Comparison of ENCODE assay signal across 1 cellular context in the genomic region with DNA sequence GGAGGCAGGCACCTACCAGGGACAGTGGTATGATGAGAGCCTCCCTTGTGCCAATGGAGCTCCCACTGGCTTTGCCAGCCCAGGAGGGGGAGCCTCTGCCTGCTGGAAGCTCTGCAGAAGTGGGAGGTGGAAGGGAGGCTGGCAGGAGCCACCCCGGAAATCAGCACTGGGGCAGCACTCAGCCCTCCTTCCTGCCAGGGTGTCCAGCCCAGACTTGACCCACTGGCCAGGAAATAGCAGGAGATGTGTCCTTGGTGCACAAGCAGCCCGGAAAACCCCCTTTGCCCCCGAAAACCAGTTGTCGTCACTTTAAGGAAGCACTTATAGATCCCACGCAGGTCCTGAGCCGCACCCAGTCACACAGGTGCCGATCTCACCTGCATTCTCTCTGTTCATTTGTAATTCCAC.
TF ChIP-seq lines count a peak whose summit lies in the region.

No MANE protein-coding gene starts in this region.

TF ChIP-seq in HepG2, 621 proteins besides CTCF, POLR2A, EP300 and RAD21 (continued from another document):
- TF ChIP-seq, protein P1, sequence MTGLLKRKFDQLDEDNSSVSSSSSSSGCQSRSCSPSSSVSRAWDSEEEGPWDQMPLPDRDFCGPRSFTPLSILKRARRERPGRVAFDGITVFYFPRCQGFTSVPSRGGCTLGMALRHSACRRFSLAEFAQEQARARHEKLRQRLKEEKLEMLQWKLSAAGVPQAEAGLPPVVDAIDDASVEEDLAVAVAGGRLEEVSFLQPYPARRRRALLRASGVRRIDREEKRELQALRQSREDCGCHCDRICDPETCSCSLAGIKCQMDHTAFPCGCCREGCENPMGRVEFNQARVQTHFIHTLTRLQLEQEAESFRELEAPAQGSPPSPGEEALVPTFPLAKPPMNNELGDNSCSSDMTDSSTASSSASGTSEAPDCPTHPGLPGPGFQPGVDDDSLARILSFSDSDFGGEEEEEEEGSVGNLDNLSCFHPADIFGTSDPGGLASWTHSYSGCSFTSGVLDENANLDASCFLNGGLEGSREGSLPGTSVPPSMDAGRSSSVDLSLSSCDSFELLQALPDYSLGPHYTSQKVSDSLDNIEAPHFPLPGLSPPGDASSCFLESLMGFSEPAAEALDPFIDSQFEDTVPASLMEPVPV (CRISPR knock-in tag; IDR thresholded peaks at IDR 0.05): no peak
- no peak for TF ChIP-seq GABPA (IDR thresholded peaks at IDR 0.05; ENCODE audit: low read depth, low read length)
- 0 out of 2 replicates have a peak, but pooled peaks have one; percentile 32 for TF ChIP-seq GABPA (CRISPR knock-in tag; IDR thresholded peaks at IDR 0.05; ENCODE audit: low read depth)
- no peak for TF ChIP-seq ZNF230 (CRISPR knock-in tag; IDR thresholded peaks at IDR 0.05)
- TF ChIP-seq ZNF232 (CRISPR knock-in tag; IDR thresholded peaks at IDR 0.05; ENCODE audit: borderline replicate concordance): no peak
- no peak for TF ChIP-seq CEBPG (CRISPR knock-in tag; IDR thresholded peaks at IDR 0.05)
- peak; percentile 10; the same call in 1 of the 2 replicates for TF ChIP-seq RXRB (CRISPR knock-in tag; IDR thresholded peaks at IDR 0.05; ENCODE audit: borderline replicate concordance)
- no peak for TF ChIP-seq ZFP36L2 (CRISPR knock-in tag; IDR thresholded peaks at IDR 0.05)
- no peak for TF ChIP-seq ZFP41 (CRISPR knock-in tag; IDR thresholded peaks at IDR 0.05; ENCODE audit: borderline replicate concordance)
- TF ChIP-seq, protein P2, sequence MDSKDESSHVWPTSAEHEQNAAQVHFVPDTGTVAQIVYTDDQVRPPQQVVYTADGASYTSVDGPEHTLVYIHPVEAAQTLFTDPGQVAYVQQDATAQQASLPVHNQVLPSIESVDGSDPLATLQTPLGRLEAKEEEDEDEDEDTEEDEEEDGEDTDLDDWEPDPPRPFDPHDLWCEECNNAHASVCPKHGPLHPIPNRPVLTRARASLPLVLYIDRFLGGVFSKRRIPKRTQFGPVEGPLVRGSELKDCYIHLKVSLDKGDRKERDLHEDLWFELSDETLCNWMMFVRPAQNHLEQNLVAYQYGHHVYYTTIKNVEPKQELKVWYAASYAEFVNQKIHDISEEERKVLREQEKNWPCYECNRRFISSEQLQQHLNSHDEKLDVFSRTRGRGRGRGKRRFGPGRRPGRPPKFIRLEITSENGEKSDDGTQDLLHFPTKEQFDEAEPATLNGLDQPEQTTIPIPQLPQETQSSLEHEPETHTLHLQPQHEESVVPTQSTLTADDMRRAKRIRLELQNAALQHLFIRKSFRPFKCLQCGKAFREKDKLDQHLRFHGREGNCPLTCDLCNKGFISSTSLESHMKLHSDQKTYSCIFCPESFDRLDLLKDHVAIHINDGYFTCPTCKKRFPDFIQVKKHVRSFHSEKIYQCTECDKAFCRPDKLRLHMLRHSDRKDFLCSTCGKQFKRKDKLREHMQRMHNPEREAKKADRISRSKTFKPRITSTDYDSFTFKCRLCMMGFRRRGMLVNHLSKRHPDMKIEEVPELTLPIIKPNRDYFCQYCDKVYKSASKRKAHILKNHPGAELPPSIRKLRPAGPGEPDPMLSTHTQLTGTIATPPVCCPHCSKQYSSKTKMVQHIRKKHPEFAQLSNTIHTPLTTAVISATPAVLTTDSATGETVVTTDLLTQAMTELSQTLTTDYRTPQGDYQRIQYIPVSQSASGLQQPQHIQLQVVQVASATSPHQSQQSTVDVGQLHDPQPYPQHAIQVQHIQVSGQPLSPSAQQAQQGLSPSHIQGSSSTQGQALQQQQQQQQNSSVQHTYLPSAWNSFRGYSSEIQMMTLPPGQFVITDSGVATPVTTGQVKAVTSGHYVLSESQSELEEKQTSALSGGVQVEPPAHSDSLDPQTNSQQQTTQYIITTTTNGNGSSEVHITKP (CRISPR knock-in tag; IDR thresholded peaks at IDR 0.05; ENCODE audit: low read depth): no peak
- peak; percentile 34; the same call in 1 of the 2 replicates for TF ChIP-seq ZNF788 (CRISPR knock-in tag; IDR thresholded peaks at IDR 0.05; ENCODE audit: borderline replicate concordance)
- TF ChIP-seq ZSCAN21 (CRISPR knock-in tag; IDR thresholded peaks at IDR 0.05; ENCODE audit: borderline replicate concordance): no peak
- TF ChIP-seq, protein P3, sequence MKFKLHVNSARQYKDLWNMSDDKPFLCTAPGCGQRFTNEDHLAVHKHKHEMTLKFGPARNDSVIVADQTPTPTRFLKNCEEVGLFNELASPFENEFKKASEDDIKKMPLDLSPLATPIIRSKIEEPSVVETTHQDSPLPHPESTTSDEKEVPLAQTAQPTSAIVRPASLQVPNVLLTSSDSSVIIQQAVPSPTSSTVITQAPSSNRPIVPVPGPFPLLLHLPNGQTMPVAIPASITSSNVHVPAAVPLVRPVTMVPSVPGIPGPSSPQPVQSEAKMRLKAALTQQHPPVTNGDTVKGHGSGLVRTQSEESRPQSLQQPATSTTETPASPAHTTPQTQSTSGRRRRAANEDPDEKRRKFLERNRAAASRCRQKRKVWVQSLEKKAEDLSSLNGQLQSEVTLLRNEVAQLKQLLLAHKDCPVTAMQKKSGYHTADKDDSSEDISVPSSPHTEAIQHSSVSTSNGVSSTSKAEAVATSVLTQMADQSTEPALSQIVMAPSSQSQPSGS (CRISPR knock-in tag; IDR thresholded peaks at IDR 0.05): no peak
- TF ChIP-seq, protein P4, sequence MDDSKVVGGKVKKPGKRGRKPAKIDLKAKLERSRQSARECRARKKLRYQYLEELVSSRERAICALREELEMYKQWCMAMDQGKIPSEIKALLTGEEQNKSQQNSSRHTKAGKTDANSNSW (CRISPR knock-in tag; IDR thresholded peaks at IDR 0.05; ENCODE audit: borderline replicate concordance): no peak
- no peak for TF ChIP-seq HOXA7 (CRISPR knock-in tag; IDR thresholded peaks at IDR 0.05)
- TF ChIP-seq NPAS2 (CRISPR knock-in tag; IDR thresholded peaks at IDR 0.05; ENCODE audit: borderline replicate concordance): no peak
- 0 out of 2 replicates have a peak, but pooled peaks have one; percentile 67 for TF ChIP-seq HNRNPL (IDR thresholded peaks at IDR 0.05; ENCODE audit: low read depth, low read length)
- peak; percentile 74 for TF ChIP-seq STAG1 (CRISPR knock-in tag; IDR thresholded peaks at IDR 0.05)
- TF ChIP-seq ELF1 (CRISPR knock-in tag; IDR thresholded peaks at IDR 0.05): peak; percentile 25; the same call in 1 of the 2 replicates
- TF ChIP-seq ZSCAN25 (CRISPR knock-in tag; IDR thresholded peaks at IDR 0.05): no peak
- peak; percentile 43 for TF ChIP-seq XRCC5 (optimal IDR thresholded peaks at IDR 0.05; ENCODE audit: low read length)
- 0 out of 2 replicates have a peak, but pooled peaks have one; percentile 20 for TF ChIP-seq MYC (CRISPR knock-in tag; IDR thresholded peaks at IDR 0.05; ENCODE audit: borderline replicate concordance)
- TF ChIP-seq SALL2 (CRISPR knock-in tag; IDR thresholded peaks at IDR 0.05): peak; percentile 39; the same call in 1 of the 2 replicates
- TF ChIP-seq, protein P5, sequence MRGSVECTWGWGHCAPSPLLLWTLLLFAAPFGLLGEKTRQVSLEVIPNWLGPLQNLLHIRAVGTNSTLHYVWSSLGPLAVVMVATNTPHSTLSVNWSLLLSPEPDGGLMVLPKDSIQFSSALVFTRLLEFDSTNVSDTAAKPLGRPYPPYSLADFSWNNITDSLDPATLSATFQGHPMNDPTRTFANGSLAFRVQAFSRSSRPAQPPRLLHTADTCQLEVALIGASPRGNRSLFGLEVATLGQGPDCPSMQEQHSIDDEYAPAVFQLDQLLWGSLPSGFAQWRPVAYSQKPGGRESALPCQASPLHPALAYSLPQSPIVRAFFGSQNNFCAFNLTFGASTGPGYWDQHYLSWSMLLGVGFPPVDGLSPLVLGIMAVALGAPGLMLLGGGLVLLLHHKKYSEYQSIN (CRISPR knock-in tag; IDR thresholded peaks at IDR 0.05; ENCODE audit: borderline replicate concordance): no peak
- TF ChIP-seq CBFB (CRISPR knock-in tag; IDR thresholded peaks at IDR 0.05): no peak
- TF ChIP-seq ETV5 (CRISPR knock-in tag; IDR thresholded peaks at IDR 0.05; ENCODE audit: borderline replicate concordance): peak; percentile 28; the same call in 1 of the 2 replicates
- TF ChIP-seq ZNF792 (CRISPR knock-in tag; IDR thresholded peaks at IDR 0.05): no peak
- TF ChIP-seq FOXA1 (IDR thresholded peaks at IDR 0.05): no peak
- no peak for TF ChIP-seq FOXA1 (CRISPR knock-in tag; IDR thresholded peaks at IDR 0.05)
- TF ChIP-seq, protein P6, sequence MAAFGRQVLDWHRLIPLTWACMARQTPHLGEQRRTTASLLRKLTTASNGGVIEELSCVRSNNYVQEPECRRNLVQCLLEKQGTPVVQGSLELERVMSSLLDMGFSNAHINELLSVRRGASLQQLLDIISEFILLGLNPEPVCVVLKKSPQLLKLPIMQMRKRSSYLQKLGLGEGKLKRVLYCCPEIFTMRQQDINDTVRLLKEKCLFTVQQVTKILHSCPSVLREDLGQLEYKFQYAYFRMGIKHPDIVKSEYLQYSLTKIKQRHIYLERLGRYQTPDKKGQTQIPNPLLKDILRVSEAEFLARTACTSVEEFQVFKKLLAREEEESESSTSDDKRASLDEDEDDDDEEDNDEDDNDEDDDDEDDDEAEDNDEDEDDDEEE (CRISPR knock-in tag; IDR thresholded peaks at IDR 0.05): no peak
- TF ChIP-seq IRF2 (CRISPR knock-in tag; IDR thresholded peaks at IDR 0.05): 0 out of 2 replicates have a peak, but pooled peaks have one; percentile 30
TF ChIP-seq in HepG2: peak in this region for 12.
